Comparison of ENCODE assay signal across 9 cellular contexts in genomic region chr2:529425-529824, GRCh38.
DNase-seq lines count a peak whose midpoint lies in the region; ATAC-seq, FAIRE-seq and TF ChIP-seq lines count a peak whose summit lies in the region.
"Had no signal": no experiment of that assay in that cellular context is flagged by ENCODE, and none has a peak within 500 bp of the region (broad histone marks: within the 10 kb centered on the region; RNA-seq: fewer than 3 reads in every experiment).

No MANE protein-coding gene starts in this region.

- no peak overlapping the region for H3K4me3 ChIP-seq in kidney (ENCODE audit: low read length in 2 of 2)

- intact Hi-C loops in kidney (cut with DNase I) = no loop called here

- DNase-seq in Caki2 (ENCODE audit: low read depth) (peak; percentile 53), M059J (ENCODE audit: low read depth) (peak; percentile 9), SW480 (ENCODE audit: low spot score) (peak; percentile 82), kidney (no peak), ecto neural progenitor cell (ENCODE audit: low spot score) (no peak), GM19240 (ENCODE audit: insufficient read length, low spot score) (no peak)
- no peak for DNase-seq in stimulated activated effector memory CD8-positive, alpha-beta T cell treated with anti-CD3 and anti-CD28 coated beads, Interleukin-12 subunit alpha, Interleukin-12 subunit beta, amount 100 ng/mL, for 72 hours (ENCODE audit: low spot score in 2 of 2)

- in situ Hi-C loops in Caki2 (cut with HindIII; ENCODE audit: low pct_unique_long_range_greater_than_20kb, low sequenced_read_pairs) = no loop called here

- no peak for ATAC-seq in HG03469 (IDR thresholded peaks at IDR 0.05; ENCODE audit: unreplicated experiment)
- ATAC-seq in stimulated activated effector memory CD8-positive, alpha-beta T cell treated with anti-CD3 and anti-CD28 coated beads, Interleukin-12 subunit alpha, Interleukin-12 subunit beta, amount 100 ng/mL, for 72 hours = no peak

- H3K9me3 Mint-ChIP-seq in stimulated activated effector memory CD8-positive, alpha-beta T cell treated with anti-CD3 and anti-CD28 coated beads, Interleukin-12 subunit alpha, Interleukin-12 subunit beta, amount 100 ng/mL, for 72 hours = peaks cover 3% of the 10 kb centered on the region

- no peak overlapping the region for H3K27ac ChIP-seq in kidney (ENCODE audit: low read depth in 2 of 2, low read length in 2 of 2)

- no peaks in the 10 kb centered on the region for H3K4me1 ChIP-seq in kidney (ENCODE audit: control insufficient read depth in 1 of 2, insufficient read depth in 1 of 2, low read depth in 1 of 2, low read length in 2 of 2)

- H3K4me1 Mint-ChIP-seq in stimulated activated effector memory CD8-positive, alpha-beta T cell treated with anti-CD3 and anti-CD28 coated beads, Interleukin-12 subunit alpha, Interleukin-12 subunit beta, amount 100 ng/mL, for 72 hours = no peaks in the 10 kb centered on the region

- TF ChIP-seq CTCF in kidney (IDR thresholded peaks at IDR 0.05; ENCODE audit: borderline replicate concordance, extremely low read depth, insufficient read depth) = peak; percentile 30

- peak; percentile 25 for FAIRE-seq in kidney (lab: Jason Lieb, UNC)
- FAIRE-seq: colon had no signal

- no peaks in the 10 kb centered on the region for H3K36me3 Mint-ChIP-seq in stimulated activated effector memory CD8-positive, alpha-beta T cell treated with anti-CD3 and anti-CD28 coated beads, Interleukin-12 subunit alpha, Interleukin-12 subunit beta, amount 100 ng/mL, for 72 hours

- no peak overlapping the region for H3K9ac ChIP-seq in kidney (ENCODE audit: low read length in 2 of 2)

- no peaks in the 10 kb centered on the region for H3K36me3 ChIP-seq in kidney (ENCODE audit: control insufficient read depth in 1 of 2, insufficient read depth in 2 of 2, low read length in 2 of 2)

- no peak overlapping the region for H3K27ac Mint-ChIP-seq in stimulated activated effector memory CD8-positive, alpha-beta T cell treated with anti-CD3 and anti-CD28 coated beads, Interleukin-12 subunit alpha, Interleukin-12 subunit beta, amount 100 ng/mL, for 72 hours

- H3K4me3 Mint-ChIP-seq in stimulated activated effector memory CD8-positive, alpha-beta T cell treated with anti-CD3 and anti-CD28 coated beads, Interleukin-12 subunit alpha, Interleukin-12 subunit beta, amount 100 ng/mL, for 72 hours = no peak overlapping the region

- H3K9me3 ChIP-seq in kidney (ENCODE audit: control insufficient read depth in 1 of 2, low read length in 2 of 2) = no peaks in the 10 kb centered on the region

Comparison
In these comparisons a context has a peak if more than half of its experiments do, and no peak if none do; other contexts are left out.
1. DNase-seq: peak in Caki2 (single experiment), M059J (single experiment) and SW480 (single experiment); none in kidney (single experiment), stimulated activated effector memory CD8-positive, alpha-beta T cell treated with anti-CD3 and anti-CD28 coated beads, Interleukin-12 subunit alpha, Interleukin-12 subunit beta, amount 100 ng/mL, for 72 hours (0 of 2), ecto neural progenitor cell (single experiment) and GM19240 (single experiment).